ENCODE assay signal across 16 cellular contexts in genomic region chr7:107703219-107703618, GRCh38. TPM values are rescaled to one million over a fixed set of nuclear protein-coding genes. Genes with fewer than 3 reads are reported as not detected.
DNase-seq lines count a peak whose midpoint lies in the region; ATAC-seq, FAIRE-seq and TF ChIP-seq lines count a peak whose summit lies in the region.
"Had no signal": no experiment of that assay in that cellular context is flagged by ENCODE, and none has a peak within 500 bp of the region (broad histone marks: within the 10 kb centered on the region; RNA-seq: fewer than 3 reads in every experiment).

No MANE protein-coding gene starts in this region.

- H3K36me3 ChIP-seq in heart right ventricle (no peaks in the 10 kb centered on the region), K562 (ENCODE audit: control insufficient read depth, insufficient read depth, low read length) (no peaks in the 10 kb centered on the region)
- H3K36me3 ChIP-seq: BLaER1 treated with 17β-estradiol and CSF1 and Interleukin-3, amounts not matched to agents 10 nM and 100 nM had no signal

- H3K4me3 ChIP-seq in heart right ventricle (no peak overlapping the region), K562 (no peak overlapping the region)
- H3K4me3 ChIP-seq in Jurkat, Clone E6-1 (ENCODE audit: low read length), result no peak overlapping the region
- H3K4me3 ChIP-seq: BLaER1 treated with 17β-estradiol and CSF1 and Interleukin-3, amounts not matched to agents 10 nM and 100 nM had no signal

- CTCF ChIA-PET in K562 (lab: Yijun Ruan, JAX; ENCODE audit: low intra/inter-chr PET ratio), result no interaction called here

- no TSS peak for BruUV-seq in K562 (replicated peaks; lab: Mats Ljungman, UMichigan)

- H3K4me2 ChIP-seq in K562 (ENCODE audit: insufficient read depth, low read length), result no peak overlapping the region
- H3K4me2 ChIP-seq: BLaER1 treated with 17β-estradiol and CSF1 and Interleukin-3, amounts not matched to agents 10 nM and 100 nM had no signal

- in situ Hi-C loops in K562 (cut with MboI), result no loop called here

- peak; percentile 63 for ATAC-seq in Right ventricle myocardium superior (ENCODE audit: poor library complexity)
- ATAC-seq in heart right ventricle, result no peak
- ATAC-seq in K562, result no peak
- ATAC-seq: CD8-positive, alpha-beta T cell had no signal

- no peak overlapping the region for H2AFZ ChIP-seq in K562 (ENCODE audit: low read depth, low read length)

- H3K9me1 ChIP-seq in K562 (ENCODE audit: control insufficient read depth, insufficient read depth, low read length), result no peaks in the 10 kb centered on the region

- intact Hi-C loops in Right ventricle myocardium superior (cut with DNase I) (no loop called here), heart right ventricle (cut with DNase I) (no loop called here), K562 (cut with micrococcal nuclease) (no loop called here)

- no peak for TF ChIP-seq CTCF in heart right ventricle (IDR thresholded peaks at IDR 0.05)
- TF ChIP-seq CTCF in K562 (IDR thresholded peaks at IDR 0.05 in 2 of 3, conservative IDR thresholded peaks at IDR 0.05 in 1 of 3; ENCODE audit: insufficient read depth in 2 of 3, low read depth in 1 of 3, low read length in 3 of 3), result no peak

- no peak for TF ChIP-seq POLR2A in K562 (conservative IDR thresholded peaks at IDR 0.05)

- H3K4me1 ChIP-seq in heart right ventricle (peaks cover 0 to 7% (median 0%) of the 10 kb centered on the region in 9 donors), K562 (replicated peaks in 1 of 2; ENCODE audit: control insufficient read depth in 2 of 2, insufficient read depth in 2 of 2, low read length in 2 of 2) (no peaks in the 10 kb centered on the region)
- H3K4me1 ChIP-seq: BLaER1 treated with 17β-estradiol and CSF1 and Interleukin-3, amounts not matched to agents 10 nM and 100 nM had no signal

- no peak for TF ChIP-seq RAD21 in K562 (CRISPR knock-in tag; conservative IDR thresholded peaks at IDR 0.05 in 1 of 2, IDR thresholded peaks at IDR 0.05 in 1 of 2)

- TF ChIP-seq EP300 in K562 (IDR thresholded peaks at IDR 0.05; ENCODE audit: low read length), result no peak

- H3K79me2 ChIP-seq in K562 (ENCODE audit: control insufficient read depth, insufficient read depth, low read length), result no peaks in the 10 kb centered on the region

- no peak for DNase-seq in Right ventricle myocardium superior
- DNase-seq in heart right ventricle, result no peak
- peak; percentile 5 for DNase-seq in Jurkat, Clone E6-1 (ENCODE audit: low read depth, low spot score)
- DNase-seq in K562 (ENCODE audit: extremely low read depth in 1 of 4, low spot score in 3 of 4), result no peak
- no peak for DNase-seq in urothelium cell line (ENCODE audit: low spot score)
- no peak for DNase-seq in activated CD4-positive, alpha-beta T cell treated with anti-CD3 and anti-CD28 coated beads for 1 hour
- DNase-seq in NCI-H345 (lab: John Stamatoyannopoulos, UW), result no peak
- DNase-seq: Calu3; CD8-positive, alpha-beta T cell; DMS79 treated with DMSO at 0.1 percent for 48 hours; GF-D8; H9 had no signal

- POLR2A ChIA-PET in K562 (lab: Yijun Ruan, JAX), result interaction anchor here (1.4 kb wide), 1 partner anchor 9 kb away, joined by 3 read pairs; no protein-coding TSS in a partner anchor

- H4K20me1 ChIP-seq in K562 (replicated peaks; ENCODE audit: control insufficient read depth, insufficient read depth, low read length), result no peaks in the 10 kb centered on the region
- H4K20me1 ChIP-seq: BLaER1 treated with 17β-estradiol and CSF1 and Interleukin-3, amounts not matched to agents 10 nM and 100 nM had no signal

- H3K9ac ChIP-seq in K562 (ENCODE audit: insufficient read depth in 1 of 2, low read depth in 2 of 2, low read length in 2 of 2), result no peak overlapping the region
- H3K9ac ChIP-seq: BLaER1 treated with 17β-estradiol and CSF1 and Interleukin-3, amounts not matched to agents 10 nM and 100 nM had no signal

- FAIRE-seq in K562 (lab: Jason Lieb, UNC), result no peak
- FAIRE-seq in urothelium cell line (lab: Jason Lieb, UNC), result peak; percentile 37
- FAIRE-seq: GM19239, H1, HTR-8/SVneo had no signal

- H3K27ac ChIP-seq in heart right ventricle (no peak overlapping the region), K562 (ENCODE audit: extremely low read depth, low read depth, low read length) (no peak overlapping the region)
- H3K27ac ChIP-seq: BLaER1 treated with 17β-estradiol and CSF1 and Interleukin-3, amounts not matched to agents 10 nM and 100 nM had no signal

- H3K27me3 ChIP-seq in heart right ventricle (no peaks in the 10 kb centered on the region), K562 (ENCODE audit: control insufficient read depth in 2 of 2, insufficient read depth in 2 of 2, low read length in 2 of 2) (peaks cover 5 to 9% of the 10 kb centered on the region in 2 experiments; a peak in 3 of 5 replicates)
- H3K27me3 ChIP-seq: BLaER1 treated with 17β-estradiol and CSF1 and Interleukin-3, amounts not matched to agents 10 nM and 100 nM had no signal

- no peaks in the 10 kb centered on the region for H3K9me3 ChIP-seq in heart right ventricle
- H3K9me3 ChIP-seq in K562 (replicated peaks; ENCODE audit: control insufficient read depth, insufficient read depth, low read depth, low read length), result no peaks in the 10 kb centered on the region
- H3K9me3 ChIP-seq: BLaER1 treated with 17β-estradiol and CSF1 and Interleukin-3, amounts not matched to agents 10 nM and 100 nM had no signal

TF ChIP-seq in K562, 482 proteins besides CTCF, POLR2A, EP300 and RAD21:
- TF ChIP-seq MNT (conservative IDR thresholded peaks at IDR 0.05) (no peak), C11orf30 (IDR thresholded peaks at IDR 0.05; ENCODE audit: low read depth) (peak; percentile 25; the same call in 1 of the 2 replicates)

RNA-seq across cellular contexts. Expression of gene CBLL1, which starts 40.7 kb away (rescaled TPM):
- total RNA-seq in Right ventricle myocardium superior (18.9 TPM), heart right ventricle (10 to 100 TPM; 18.3 to 31.3 (median 23.1) TPM), K562 (2014; rRNA removed) (20.7 and 23.5 TPM in 2 replicates), K562 (2014; rRNA removed; fragmentation: Illumina TruSeq; extraction: Trizol) (45.4 and 47.0 TPM in 2 replicates), K562 (2015; rRNA removed; fragmentation: Illumina TruSeq; extraction: Trizol) (53.2 and 59.0 TPM in 2 replicates), K562 (2021) (39.8 and 40.2 TPM in 2 replicates)
- polyA plus RNA-seq in heart right ventricle (1 to 10 TPM; 4.6 to 5.8 TPM), K562 (2011; rRNA removed) (14.7 and 22.5 TPM in 2 replicates), K562 (2014; fragmentation: Illumina TruSeq; extraction: Trizol) (58.5 and 67.9 TPM in 2 replicates), K562 (2014; fragmentation: Nextera tagmentation; extraction: Ambion mirVana) (10 to 100 TPM; 17.4 to 35.4 TPM), K562 (2014; rRNA removed) (14.8 and 15.7 TPM in 2 replicates)
- 39.3 TPM for polyA plus RNA-seq in Jurkat, Clone E6-1 (2012; ENCODE audit: insufficient read depth, insufficient read length)
- 34.6 and 71.6 TPM in 2 replicates for total RNA-seq in K562 (2011; cell fraction: chromatin; rRNA removed; ENCODE audit: low replicate concordance)
- 12.8 and 16.8 TPM in 2 replicates for total RNA-seq in K562 (2011; cell fraction: nucleolus; rRNA removed)
- 30.2 and 45.5 TPM in 2 replicates for total RNA-seq in K562 (2011; cell fraction: nucleoplasm; rRNA removed)
- 15.1 and 16.9 TPM in 2 replicates for polyA plus RNA-seq in K562 (2011; cell fraction: cytosol; rRNA removed)
- 34.0 and 44.0 TPM in 2 replicates for polyA plus RNA-seq in K562 (2011; cell fraction: nucleus; rRNA removed)
- polyA plus RNA-seq in K562 (2012), result 38.4 and 48.8 TPM in 2 replicates
- 35.7 and 38.3 TPM in 2 replicates for polyA minus RNA-seq in K562 (2011; rRNA and poly(A)+ RNA removed)
- polyA minus RNA-seq in K562 (2011; cell fraction: cytosol; rRNA and poly(A)+ RNA removed), result 31.4 and 42.8 TPM in 2 replicates
- 49.4 and 57.8 TPM in 2 replicates for polyA minus RNA-seq in K562 (2011; cell fraction: nucleus; rRNA and poly(A)+ RNA removed)

RNA-seq across cellular contexts. Expression of gene SLC26A4, which starts 42.6 kb away (rescaled TPM):
- total RNA-seq in Right ventricle myocardium superior, result 0.46 TPM
- 1 to 10 TPM in 2 of 10 donors, under 1 TPM in 8; 0.15 to 1.2 (median 0.72) TPM for total RNA-seq in heart right ventricle
- polyA plus RNA-seq in heart right ventricle, result under 1 TPM; 0.23 to 0.73 TPM
- polyA plus RNA-seq in Jurkat, Clone E6-1 (2012; ENCODE audit: insufficient read depth, insufficient read length), result 0.70 TPM
- total RNA-seq in K562 (2011; cell fraction: chromatin; rRNA removed; ENCODE audit: low replicate concordance), result 0.23 and 1.2 TPM in 2 replicates
- total RNA-seq in K562 (2011; cell fraction: nucleolus; rRNA removed), result 0.26 and 0.33 TPM in 2 replicates
- 0.22 and 0.92 TPM in 2 replicates for total RNA-seq in K562 (2011; cell fraction: nucleoplasm; rRNA removed)
- 0.09 and 0.29 TPM in 2 replicates for total RNA-seq in K562 (2014; rRNA removed)
- 0.26 and 0.33 TPM in 2 replicates for total RNA-seq in K562 (2014; rRNA removed; fragmentation: Illumina TruSeq; extraction: Trizol)
- 0.11 and 0.43 TPM in 2 replicates for total RNA-seq in K562 (2015; rRNA removed; fragmentation: Illumina TruSeq; extraction: Trizol)
- 0.54 and 0.55 TPM in 2 replicates for total RNA-seq in K562 (2021)
- 0.37 and 0.54 TPM in 2 replicates for polyA plus RNA-seq in K562 (2011; rRNA removed)
- polyA plus RNA-seq in K562 (2011; cell fraction: cytosol; rRNA removed), result 0.13 and 0.16 TPM in 2 replicates
- 0.24 and 0.28 TPM in 2 replicates for polyA plus RNA-seq in K562 (2011; cell fraction: nucleus; rRNA removed)
- polyA plus RNA-seq in K562 (2012), result 0.29 and 0.38 TPM in 2 replicates
- polyA plus RNA-seq in K562 (2014; fragmentation: Illumina TruSeq; extraction: Trizol), result 0.22 and 0.28 TPM in 2 replicates
- under 1 TPM; 0.10 to 0.18 TPM for polyA plus RNA-seq in K562 (2014; fragmentation: Nextera tagmentation; extraction: Ambion mirVana)
- polyA plus RNA-seq in K562 (2014; rRNA removed), result 0.27 and 1.2 TPM in 2 replicates
- 0.81 and 0.96 TPM in 2 replicates for polyA minus RNA-seq in K562 (2011; rRNA and poly(A)+ RNA removed)
- polyA minus RNA-seq in K562 (2011; cell fraction: cytosol; rRNA and poly(A)+ RNA removed), result 1.3 TPM in 1 of 2 replicates, not detected in the other
- 0.33 TPM in 1 of 2 replicates, not detected in the other for polyA minus RNA-seq in K562 (2011; cell fraction: nucleus; rRNA and poly(A)+ RNA removed)
